In the genomic region with DNA sequence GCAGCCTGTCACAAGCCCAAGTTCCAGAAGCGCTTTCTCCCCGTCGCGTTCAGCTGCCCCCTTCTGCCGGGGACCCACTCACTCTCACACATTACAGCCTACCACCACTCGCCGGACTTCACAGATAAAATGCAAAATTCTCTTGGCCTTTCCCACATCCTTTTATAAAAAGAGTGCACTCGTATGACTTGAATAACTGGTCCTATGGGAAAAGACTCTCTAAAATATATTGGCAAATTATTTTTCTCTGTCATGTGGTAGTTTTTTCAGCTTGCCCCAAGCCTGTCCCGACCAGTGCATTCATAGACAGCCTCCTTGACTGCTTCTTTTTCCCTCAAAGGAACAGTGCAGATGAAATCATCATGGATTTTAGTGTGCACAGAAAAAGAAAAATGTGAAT, we compare ENCODE assay signal across 15 cellular contexts. TPM values are rescaled to one million over a fixed set of nuclear protein-coding genes. Genes with fewer than 3 reads are reported as not detected.
A peak's percentile ranks its signal among the peaks of the same experiment; 100 is the strongest.
DNase-seq lines count a peak whose midpoint lies in the region; TF ChIP-seq lines count a peak whose summit lies in the region.
"Had no signal": no experiment of that assay in that cellular context is flagged by ENCODE, and none has a peak within 500 bp of the region (broad histone marks: within the 10 kb centered on the region; RNA-seq: fewer than 3 reads in every experiment).

No MANE protein-coding gene starts in this region.

- peaks cover 24% of the 10 kb centered on the region for H3K36me3 ChIP-seq in SJSA1

- DNase-seq in AG04450 (ENCODE audit: low read depth, low spot score) = no peak
- DNase-seq in SJSA1 (ENCODE audit: low read depth in 1 of 2, low spot score in 2 of 2) = no peak
- DNase-seq in fibroblast of mammary gland (ENCODE audit: low read depth) = no peak
- DNase-seq in neural crest cell (ENCODE audit: low read depth, low spot score) = no peak
- DNase-seq in SKM-1 (lab: John Stamatoyannopoulos, UW; ENCODE audit: unreplicated experiment) = no peak
- no peak for DNase-seq in amygdala (lab: John Stamatoyannopoulos, UW)
- no peak for DNase-seq in caudate nucleus (lab: John Stamatoyannopoulos, UW)
- DNase-seq in activated CD4-positive, alpha-beta T cell treated with anti-CD3 and anti-CD28 coated beads for 48 hours = no peak
- DNase-seq: activated CD8-positive, alpha-beta memory T cell treated with anti-CD3 and anti-CD28 coated beads, Interleukin-2, amount 10 ng/mL, durations not matched to agents 7 days and 5 days; activated naive CD8-positive, alpha-beta T cell treated with anti-CD3 and anti-CD28 coated beads for 36 hours; DMS79; effector CD8-positive, alpha-beta T cell; naive B cell; NCI-H1092 treated with DMSO at 0.1 percent for 48 hours had no signal

- H3K27me3 ChIP-seq in AG04450 (ENCODE audit: control insufficient read depth, insufficient read depth, low read length) = no peaks in the 10 kb centered on the region
- H3K27me3 ChIP-seq in SJSA1 (replicated peaks) = no peaks in the 10 kb centered on the region

- no peaks in the 10 kb centered on the region for H3K9me3 Mint-ChIP-seq in neural crest cell
- H3K9me3 Mint-ChIP-seq: activated naive CD8-positive, alpha-beta T cell treated with anti-CD3 and anti-CD28 coated beads for 36 hours; naive B cell had no signal

- CTCF ChIA-PET in AG04450 (lab: Charles Lee) = no interaction called here

- H3K4me1 ChIP-seq in SJSA1 (replicated peaks) = peaks cover 61% of the 10 kb centered on the region

- H3K4me3 Mint-ChIP-seq in neural crest cell = peak overlapping the region; percentile 29
- H3K4me3 Mint-ChIP-seq: activated CD8-positive, alpha-beta memory T cell treated with anti-CD3 and anti-CD28 coated beads, Interleukin-2, amount 10 ng/mL, durations not matched to agents 7 days and 5 days; activated naive CD8-positive, alpha-beta T cell treated with anti-CD3 and anti-CD28 coated beads for 36 hours had no signal

- peaks cover 41% of the 10 kb centered on the region for H3K4me1 Mint-ChIP-seq in neural crest cell

- POLR2A ChIA-PET in AG04450 (lab: Yijun Ruan, JAX) = no interaction called here

- no peak overlapping the region for H3K27ac Mint-ChIP-seq in neural crest cell (ENCODE audit: unreplicated experiment)
- H3K27ac Mint-ChIP-seq: activated CD8-positive, alpha-beta memory T cell treated with anti-CD3 and anti-CD28 coated beads, Interleukin-2, amount 10 ng/mL, durations not matched to agents 7 days and 5 days; activated naive CD8-positive, alpha-beta T cell treated with anti-CD3 and anti-CD28 coated beads for 36 hours; naive B cell had no signal

- H3K36me3 Mint-ChIP-seq in neural crest cell (ENCODE audit: low read depth) = no peaks in the 10 kb centered on the region
- H3K36me3 Mint-ChIP-seq: activated CD8-positive, alpha-beta memory T cell treated with anti-CD3 and anti-CD28 coated beads, Interleukin-2, amount 10 ng/mL, durations not matched to agents 7 days and 5 days; activated naive CD8-positive, alpha-beta T cell treated with anti-CD3 and anti-CD28 coated beads for 36 hours; naive B cell had no signal

- H3K9me3 ChIP-seq in AG04450 (ENCODE audit: control insufficient read depth, insufficient read depth, low read length) (no peaks in the 10 kb centered on the region; the same call in 1 of the 2 replicates), SJSA1 (replicated peaks) (no peaks in the 10 kb centered on the region)

- H3K27ac ChIP-seq in AG04450 (ENCODE audit: low read depth, low read length) (peak overlapping the region; percentile 70), SJSA1 (peak overlapping the region; percentile 92; the same call in 1 of the 2 replicates), caudate nucleus (ENCODE audit: low read depth, low read length) (no peak overlapping the region)

- H3K4me3 ChIP-seq in AG04450 (ENCODE audit: low read depth, low read length) (peak overlapping the region; percentile 81), SJSA1 (no peak overlapping the region; the same call in 1 of the 2 replicates), fibroblast of mammary gland (ENCODE audit: control insufficient read depth, low read depth, low read length) (peak overlapping the region; percentile 81)
- H3K4me3 ChIP-seq: GM12878 had no signal

- TF ChIP-seq CTCF in AG04450 (IDR thresholded peaks at IDR 0.05; ENCODE audit: low read depth, low read length) (no peak), fibroblast of mammary gland (conservative IDR thresholded peaks at IDR 0.05; ENCODE audit: control insufficient read depth, insufficient read depth, low read depth, low read length) (no peak), neural crest cell (conservative IDR thresholded peaks at IDR 0.05) (no peak)

- H3K27me3 Mint-ChIP-seq in neural crest cell (ENCODE audit: low read depth) = peaks cover 89% of the 10 kb centered on the region

RNA-seq across cellular contexts. Expression of a gene that starts 1.3 kb away (rescaled TPM):
- polyA plus RNA-seq in AG04450 (2011; rRNA removed) = 28.1 and 28.5 TPM in 2 replicates
- 87.0 and 104 TPM in 2 replicates for polyA minus RNA-seq in AG04450 (2011; rRNA and poly(A)+ RNA removed)
- total RNA-seq in SJSA1 (2014; rRNA removed; shearing (Covaris generic)) = 14.3 and 20.2 TPM in 2 replicates
- total RNA-seq in neural crest cell = 0.07 TPM in 1 of 2 replicates, not detected in the other
- total RNA-seq: activated CD8-positive, alpha-beta memory T cell treated with anti-CD3 and anti-CD28 coated beads, Interleukin-2, amount 10 ng/mL, durations not matched to agents 7 days and 5 days; activated naive CD8-positive, alpha-beta T cell treated with anti-CD3 and anti-CD28 coated beads for 36 hours had no signal

Comparison
In these comparisons a context has a peak if more than half of its experiments do, and no peak if none do; other contexts are left out.
1. RNA of a gene that starts 1.3 kb away (total RNA-seq): 14.3 to 20.2 TPM in SJSA1; 0.07 TPM in neural crest cell; every median in the first group is over 10 times any median in the second.